ENCODE assay signal across 31 cellular contexts in genomic region chr7:128190051-128190640, GRCh38. TPM values are rescaled to one million over a fixed set of nuclear protein-coding genes. Genes with fewer than 3 reads are reported as not detected.
DNase-seq lines count a peak whose midpoint lies in the region; ATAC-seq and TF ChIP-seq lines count a peak whose summit lies in the region.
"Had no signal": no experiment of that assay in that cellular context is flagged by ENCODE, and none has a peak within 500 bp of the region (broad histone marks: within the 10 kb centered on the region; RNA-seq: fewer than 3 reads in every experiment).

No MANE protein-coding gene starts in this region.

- no peak overlapping the region for H3K27ac ChIP-seq in PC-9
- H3K27ac ChIP-seq: breast epithelium, esophagus muscularis mucosa, heart left ventricle, left ventricle myocardium inferior, neutrophil, right lobe of liver, SJSA1, tibial artery, WERI-Rb-1 had no signal

- H3K4me1 ChIP-seq in PC-9 (replicated peaks; ENCODE audit: insufficient read depth) = no peaks in the 10 kb centered on the region
- H3K4me1 ChIP-seq: breast epithelium, esophagus muscularis mucosa, heart left ventricle, left ventricle myocardium inferior, right lobe of liver, SJSA1, tibial artery had no signal

- TF ChIP-seq CTCF in PC-9 (conservative IDR thresholded peaks at IDR 0.05) = no peak

- H3K79me2 ChIP-seq in PC-9 (ENCODE audit: low read depth) = no peaks in the 10 kb centered on the region

- H3K27me3 Mint-ChIP-seq in activated CD8-positive, alpha-beta memory T cell treated with anti-CD3 and anti-CD28 coated beads, Interleukin-2, amount 10 ng/mL, durations not matched to agents 7 days and 5 days = peaks cover 47% of the 10 kb centered on the region

- H3K27ac Mint-ChIP-seq in activated CD8-positive, alpha-beta memory T cell treated with anti-CD3 and anti-CD28 coated beads, Interleukin-2, amount 10 ng/mL, durations not matched to agents 7 days and 5 days = no peak overlapping the region
- H3K27ac Mint-ChIP-seq: activated CD4-positive, alpha-beta T cell treated with anti-CD3 and anti-CD28 coated beads, Interleukin-2, amount 10 ng/mL, durations not matched to agents 7 days and 5 days; activated naive CD8-positive, alpha-beta T cell; activated T-helper 2 cell treated with anti-CD3 and anti-CD28 coated beads, Interferon-gamma antibody, Interleukin-2, Interleukin-4, amounts not matched to agents 10 μg/mL and 5 μg/mL and 100 μg/mL, durations not matched to agents 14 hours and 24 hours and 36 hours had no signal

- intact Hi-C loops in cardiac septum (cut with DNase I) (no loop called here), left ventricle myocardium superior (cut with micrococcal nuclease) (no loop called here), PC-9 (cut with micrococcal nuclease; ENCODE audit: unreplicated experiment) (no loop called here)

- no peak overlapping the region for H3K4me3 ChIP-seq in PC-9
- H3K4me3 ChIP-seq: breast epithelium, esophagus muscularis mucosa, heart left ventricle, left ventricle myocardium inferior, right lobe of liver, SJSA1, tibial artery had no signal

- H3K9me2 ChIP-seq in PC-9 (ENCODE audit: insufficient read depth) = no peaks in the 10 kb centered on the region

- peaks cover 4% of the 10 kb centered on the region; the same call in 1 of the 2 replicates for H3K9me3 ChIP-seq in PC-9 (ENCODE audit: insufficient read depth, low read depth)

- peaks cover 11% of the 10 kb centered on the region for H3K36me3 Mint-ChIP-seq in activated CD8-positive, alpha-beta memory T cell treated with anti-CD3 and anti-CD28 coated beads, Interleukin-2, amount 10 ng/mL, durations not matched to agents 7 days and 5 days
- H3K36me3 Mint-ChIP-seq: activated naive CD8-positive, alpha-beta T cell had no signal

- no peaks in the 10 kb centered on the region; the same call in 1 of the 2 replicates for H3F3A ChIP-seq in PC-9 (ENCODE audit: insufficient read depth, low read depth)

- H3K4me3 Mint-ChIP-seq in activated CD8-positive, alpha-beta memory T cell treated with anti-CD3 and anti-CD28 coated beads, Interleukin-2, amount 10 ng/mL, durations not matched to agents 7 days and 5 days = no peak overlapping the region
- H3K4me3 Mint-ChIP-seq: activated CD4-positive, alpha-beta T cell treated with anti-CD3 and anti-CD28 coated beads, Interleukin-2, amount 10 ng/mL, durations not matched to agents 7 days and 5 days; activated naive CD8-positive, alpha-beta T cell had no signal

- no peak overlapping the region for H2AFZ ChIP-seq in PC-9

- POLR2A ChIA-PET in PC-9 (lab: Charles Lee; ENCODE audit: unreplicated experiment) = no interaction called here

- H3K36me3 ChIP-seq in PC-9 (ENCODE audit: low read depth) = no peaks in the 10 kb centered on the region
- H3K36me3 ChIP-seq: breast epithelium, esophagus muscularis mucosa, heart left ventricle, left ventricle myocardium inferior, neutrophil, right lobe of liver, SJSA1, tibial artery, WERI-Rb-1 had no signal

- ATAC-seq in left ventricle myocardium superior = no peak
- no peak for ATAC-seq in activated CD8-positive, alpha-beta memory T cell treated with anti-CD3 and anti-CD28 coated beads, Interleukin-2, amount 10 ng/mL, durations not matched to agents 7 days and 5 days
- ATAC-seq in HG03108 (IDR thresholded peaks at IDR 0.05; ENCODE audit: unreplicated experiment) = no peak
- ATAC-seq in HG03442 (IDR thresholded peaks at IDR 0.05; ENCODE audit: unreplicated experiment) = no peak

- BruUV-seq in PC-9 (replicated peaks; lab: Mats Ljungman, UMichigan) = no TSS peak

- no peak overlapping the region for H3K4me2 ChIP-seq in PC-9

- DNase-seq in cardiac septum (ENCODE audit: low spot score) (peak; percentile 47), left ventricle myocardium superior (no peak), islet precursor cell (peak; percentile 44), PC-9 (no peak)
- peak; percentile 34 for DNase-seq in activated CD8-positive, alpha-beta memory T cell treated with anti-CD3 and anti-CD28 coated beads, Interleukin-2, amount 10 ng/mL, durations not matched to agents 7 days and 5 days
- DNase-seq: activated CD4-positive, alpha-beta T cell treated with anti-CD3 and anti-CD28 coated beads, Interleukin-2, amount 10 ng/mL, durations not matched to agents 7 days and 5 days; anterior cingulate cortex; cortex of kidney; DMS153; foreskin fibroblast; HCEC 1CT; Karpas-422; left ventricle myocardium inferior; NCI-H2081 treated with DMSO at 0.1 percent for 48 hours; NCI-H446; NCI-H774; stimulated activated CD4-positive, alpha-beta T cell treated with anti-CD3 and anti-CD28 coated beads, Interleukin-4, amount 100 ng/mL, for 1 hour; T1000; WERI-Rb-1 had no signal

- H3K9me3 Mint-ChIP-seq in activated CD8-positive, alpha-beta memory T cell treated with anti-CD3 and anti-CD28 coated beads, Interleukin-2, amount 10 ng/mL, durations not matched to agents 7 days and 5 days (ENCODE audit: low read depth) = peaks cover 15% of the 10 kb centered on the region

- H3K27me3 ChIP-seq in PC-9 (ENCODE audit: insufficient read depth, low read depth) = peaks cover 12% of the 10 kb centered on the region
- H3K27me3 ChIP-seq: right lobe of liver had no signal

- no peaks in the 10 kb centered on the region for H4K20me1 ChIP-seq in PC-9 (ENCODE audit: insufficient read depth)

- CTCF ChIA-PET in activated CD8-positive, alpha-beta memory T cell treated with anti-CD3 and anti-CD28 coated beads, Interleukin-2, amount 10 ng/mL, durations not matched to agents 7 days and 5 days (lab: Charles Lee) = interaction anchor here (0.7 kb wide), 1 partner anchor 399 kb away, joined by 3 read pairs; no protein-coding TSS in a partner anchor
- CTCF ChIA-PET in PC-9 (lab: Charles Lee) = no interaction called here

- H3K4me1 Mint-ChIP-seq in activated CD8-positive, alpha-beta memory T cell treated with anti-CD3 and anti-CD28 coated beads, Interleukin-2, amount 10 ng/mL, durations not matched to agents 7 days and 5 days = peaks cover 5% of the 10 kb centered on the region

RNA-seq across cellular contexts. Expression of gene LEP, which starts 50.9 kb away (rescaled TPM):
- total RNA-seq in cardiac septum (0.30 TPM), left ventricle myocardium superior (0.42 TPM), PC-9 (2021) (not detected in 2 replicates)
- not detected for total RNA-seq in activated CD8-positive, alpha-beta memory T cell treated with anti-CD3 and anti-CD28 coated beads, Interleukin-2, amount 10 ng/mL, durations not matched to agents 7 days and 5 days
- total RNA-seq: activated CD4-positive, alpha-beta T cell treated with anti-CD3 and anti-CD28 coated beads, Interleukin-2, amount 10 ng/mL, durations not matched to agents 7 days and 5 days; activated T-helper 2 cell treated with anti-CD3 and anti-CD28 coated beads, Interferon-gamma antibody, Interleukin-2, Interleukin-4, amounts not matched to agents 10 μg/mL and 5 μg/mL and 100 μg/mL, durations not matched to agents 14 hours and 24 hours and 36 hours; esophagus muscularis mucosa; HepG2; right lobe of liver; SJSA1 had no signal

Comparison
In these comparisons a context has a peak if more than half of its experiments do, and no peak if none do; other contexts are left out.
1. DNase-seq: peak in cardiac septum (single experiment), activated CD8-positive, alpha-beta memory T cell treated with anti-CD3 and anti-CD28 coated beads, Interleukin-2, amount 10 ng/mL, durations not matched to agents 7 days and 5 days (single experiment) and islet precursor cell (single experiment); none in left ventricle myocardium superior (single experiment) and PC-9 (0 of 2).